ENCODE assay signal across 28 cellular contexts in the genomic region with DNA sequence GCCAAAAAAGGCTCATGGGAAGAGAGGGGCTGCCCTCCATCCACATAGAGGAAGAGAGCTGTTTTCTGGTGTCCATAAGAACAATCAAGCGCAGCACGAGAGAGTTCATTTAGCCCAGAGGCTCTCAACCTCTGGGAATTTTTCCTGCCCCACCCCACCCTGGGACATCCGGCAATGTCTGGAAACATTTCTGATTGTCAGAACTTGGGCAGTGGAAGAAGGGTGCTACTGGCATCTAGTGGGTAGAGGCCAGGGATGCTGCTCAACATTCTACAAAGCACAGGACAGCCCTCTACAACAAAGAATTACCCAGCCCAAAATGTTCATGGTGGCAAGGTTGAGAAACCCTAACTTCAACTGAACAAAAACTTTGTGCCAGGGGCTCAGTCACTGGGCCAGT.
DNase-seq lines count a peak whose midpoint lies in the region; ATAC-seq and TF ChIP-seq lines count a peak whose summit lies in the region.
"Had no signal": no experiment of that assay in that cellular context is flagged by ENCODE, and none has a peak within 500 bp of the region (broad histone marks: within the 10 kb centered on the region; RNA-seq: fewer than 3 reads in every experiment).

No MANE protein-coding gene starts in this region.

- no peak for TF ChIP-seq EP300 in upper lobe of left lung (IDR thresholded peaks at IDR 0.05)

- no peaks in the 10 kb centered on the region for H4K20me1 ChIP-seq in mammary epithelial cell (ENCODE audit: insufficient read depth, low read length)

- CTCF ChIA-PET in MCF 10A (lab: Yijun Ruan, JAX) = no interaction called here
- CTCF ChIA-PET in mammary epithelial cell (lab: Charles Lee; ENCODE audit: low non-redundant PET) = no interaction called here

- H3K4me3 ChIP-seq in mammary epithelial cell (replicated peaks in 1 of 3; ENCODE audit: insufficient read depth in 1 of 3, low read depth in 2 of 3, low read length in 3 of 3) (no peak overlapping the region), upper lobe of left lung (no peak overlapping the region), HAP-1 (no peak overlapping the region)
- H3K4me3 ChIP-seq: skin epidermis had no signal

- H3K27me3 Mint-ChIP-seq in MCF 10A (ENCODE audit: insufficient read depth, unreplicated experiment) = peaks cover 50% of the 10 kb centered on the region
- peaks cover 20% of the 10 kb centered on the region for H3K27me3 Mint-ChIP-seq in T-helper 2 cell treated with Interferon-gamma antibody and Interleukin-4, amounts not matched to agents 5 μg/mL and 100 μg/mL, for 36 hours (ENCODE audit: low read depth)

- no peak overlapping the region for H3K27ac Mint-ChIP-seq in MCF 10A (ENCODE audit: low read depth, unreplicated experiment)
- no peak overlapping the region for H3K27ac Mint-ChIP-seq in T-helper 2 cell treated with Interferon-gamma antibody and Interleukin-4, amounts not matched to agents 5 μg/mL and 100 μg/mL, for 36 hours
- H3K27ac Mint-ChIP-seq: HFFc6; natural killer cell treated with Interleukin-12 subunit alpha and Interleukin-12 subunit beta and Interleukin-15 and Interleukin-18, amount 100 ng/mL, for 72 hours; stimulated activated naive CD8-positive, alpha-beta T cell treated with anti-CD3 and anti-CD28 coated beads, Interleukin-15, amount 100 ng/mL, for 72 hours had no signal

- no peaks in the 10 kb centered on the region for H3K36me3 Mint-ChIP-seq in MCF 10A (ENCODE audit: insufficient read depth, unreplicated experiment)
- no peaks in the 10 kb centered on the region for H3K36me3 Mint-ChIP-seq in T-helper 2 cell treated with Interferon-gamma antibody and Interleukin-4, amounts not matched to agents 5 μg/mL and 100 μg/mL, for 36 hours (ENCODE audit: low read depth)
- H3K36me3 Mint-ChIP-seq: natural killer cell treated with Interleukin-12 subunit alpha and Interleukin-12 subunit beta and Interleukin-15 and Interleukin-18, amount 100 ng/mL, for 72 hours had no signal

- DNase-seq in MCF 10A (ENCODE audit: unreplicated experiment) = peak; percentile 43
- DNase-seq in mammary epithelial cell = no peak
- peak; percentile 55 for DNase-seq in SK-MEL-5 (ENCODE audit: low read depth, low spot score)
- peak; percentile 17 for DNase-seq in foreskin melanocyte
- DNase-seq in upper lobe of left lung = no peak
- no peak for DNase-seq in HAP-1 (ENCODE audit: low spot score in 2 of 2)
- no peak for DNase-seq in NCI-H1436 treated with DMSO at 0.1 percent for 48 hours (lab: John Stamatoyannopoulos, UW)
- DNase-seq in T-helper 2 cell treated with Interferon-gamma antibody and Interleukin-4, amounts not matched to agents 5 μg/mL and 100 μg/mL, for 36 hours (ENCODE audit: low spot score) = no peak
- DNase-seq: 8988T; activated CD4-positive, alpha-beta T cell treated with anti-CD3 and anti-CD28 coated beads, Interleukin-2, amount 50 U/mL, for 48 hours; activated gamma-delta T cell treated with Interleukin-2 at 50 U/mL for 16 hours; amniotic stem cell; C1 segment of cervical spinal cord; DMS153; effector memory CD4-positive, alpha-beta T cell; HFFc6; hippocampal formation; KBM-7; NCI-H2029 treated with DMSO at 0.1 percent for 48 hours; NCI-H446 treated with DMSO at 0.1 percent for 48 hours; SHP77 treated with DMSO at 0.1 percent for 48 hours; stimulated activated CD4-positive, alpha-beta T cell treated with anti-CD3 and anti-CD28 coated beads, Interleukin-4, amount 100 ng/mL, for 1 hour; stimulated activated naive CD8-positive, alpha-beta T cell treated with anti-CD3 and anti-CD28 coated beads, Interleukin-15, amount 100 ng/mL, for 72 hours; T-helper 2 cell; trophoblast cell; WERI-Rb-1 had no signal

- H3K27me3 ChIP-seq in mammary epithelial cell (ENCODE audit: insufficient read depth, low read length) (no peaks in the 10 kb centered on the region), upper lobe of left lung (no peaks in the 10 kb centered on the region), HAP-1 (ENCODE audit: low read depth) (peaks cover 66% of the 10 kb centered on the region)

- H3K36me3 ChIP-seq in mammary epithelial cell (ENCODE audit: insufficient read depth, low read length) (no peaks in the 10 kb centered on the region), upper lobe of left lung (no peaks in the 10 kb centered on the region), HAP-1 (replicated peaks) (no peaks in the 10 kb centered on the region)
- H3K36me3 ChIP-seq: WERI-Rb-1 had no signal

- BruUV-seq in MCF 10A (replicated peaks; lab: Mats Ljungman, UMichigan) (no TSS peak), mammary epithelial cell (replicated peaks; lab: Mats Ljungman, UMichigan) (no TSS peak)

- dilution Hi-C loops in mammary epithelial cell (cut with HindIII; ENCODE audit: low sequenced_read_pairs) = no loop called here

- in situ Hi-C loops in mammary epithelial cell (cut with MboI; ENCODE audit: low sequenced_read_pairs in 2 of 2) (no loop called here), SK-MEL-5 (cut with HindIII; ENCODE audit: low pct_unique_long_range_greater_than_20kb, low sequenced_read_pairs) (no loop called here), HAP-1 (cut with MboI; ENCODE audit: low sequenced_read_pairs) (no loop called here)

- no peaks in the 10 kb centered on the region for H3K9me3 Mint-ChIP-seq in MCF 10A (ENCODE audit: unreplicated experiment)
- no peaks in the 10 kb centered on the region for H3K9me3 Mint-ChIP-seq in T-helper 2 cell treated with Interferon-gamma antibody and Interleukin-4, amounts not matched to agents 5 μg/mL and 100 μg/mL, for 36 hours
- H3K9me3 Mint-ChIP-seq: HFFc6; natural killer cell treated with Interleukin-12 subunit alpha and Interleukin-12 subunit beta and Interleukin-15 and Interleukin-18, amount 100 ng/mL, for 72 hours; stimulated activated naive CD8-positive, alpha-beta T cell treated with anti-CD3 and anti-CD28 coated beads, Interleukin-15, amount 100 ng/mL, for 72 hours had no signal

- H3K9ac ChIP-seq in mammary epithelial cell (ENCODE audit: insufficient read depth, low read length) = no peak overlapping the region

- intact Hi-C loops in MCF 10A (cut with micrococcal nuclease) = loop anchor here (5.0 kb wide), 1 partner anchor 325 kb away; no protein-coding TSS in a partner anchor
- intact Hi-C loops in mammary epithelial cell (cut with micrococcal nuclease) = no loop called here

- POLR2A ChIA-PET in MCF 10A (lab: Yijun Ruan, JAX) = interaction anchor here (0.7 to 0.8 kb wide), 2 partner anchors 8 to 649 kb away, joined by 3 to 4 read pairs; no protein-coding TSS in a partner anchor

- no peak overlapping the region for H2AFZ ChIP-seq in mammary epithelial cell (ENCODE audit: low read depth, low read length)

- no peak overlapping the region for H3K27ac ChIP-seq in mammary epithelial cell (ENCODE audit: insufficient read depth, low read depth, low read length)
- no peak overlapping the region for H3K27ac ChIP-seq in upper lobe of left lung
- H3K27ac ChIP-seq: skin epidermis, WERI-Rb-1 had no signal

- no peak overlapping the region for H3K4me3 Mint-ChIP-seq in MCF 10A (ENCODE audit: unreplicated experiment)
- no peak overlapping the region for H3K4me3 Mint-ChIP-seq in T-helper 2 cell treated with Interferon-gamma antibody and Interleukin-4, amounts not matched to agents 5 μg/mL and 100 μg/mL, for 36 hours
- H3K4me3 Mint-ChIP-seq: HFFc6; natural killer cell treated with Interleukin-12 subunit alpha and Interleukin-12 subunit beta and Interleukin-15 and Interleukin-18, amount 100 ng/mL, for 72 hours; stimulated activated naive CD8-positive, alpha-beta T cell treated with anti-CD3 and anti-CD28 coated beads, Interleukin-15, amount 100 ng/mL, for 72 hours had no signal

- H3K9me3 ChIP-seq in mammary epithelial cell (replicated peaks; ENCODE audit: insufficient read depth, low read length) = no peaks in the 10 kb centered on the region
- no peaks in the 10 kb centered on the region for H3K9me3 ChIP-seq in upper lobe of left lung
- H3K9me3 ChIP-seq in HAP-1 = no peaks in the 10 kb centered on the region

- no peaks in the 10 kb centered on the region for H3K79me2 ChIP-seq in mammary epithelial cell (ENCODE audit: insufficient read depth, low read length)

- TF ChIP-seq CTCF in MCF 10A (IDR thresholded peaks at IDR 0.05; ENCODE audit: unreplicated experiment) (peak; percentile 22), mammary epithelial cell (conservative IDR thresholded peaks at IDR 0.05 in 1 of 2, IDR thresholded peaks at IDR 0.05 in 1 of 2; ENCODE audit: extremely low read depth in 1 of 2, insufficient read depth in 1 of 2, low read depth in 1 of 2, low read length in 2 of 2) (peak in 1 of 2 donors; percentile 10), upper lobe of left lung (IDR thresholded peaks at IDR 0.05) (peak in 5 of 6 experiments; percentile 19 to 44 (median 27))

- no peak for ATAC-seq in upper lobe of left lung (ENCODE audit: low FRiP score in 2 of 2)
- ATAC-seq: natural killer cell treated with Interleukin-12 subunit alpha and Interleukin-12 subunit beta and Interleukin-15 and Interleukin-18, amount 100 ng/mL, for 72 hours; stimulated activated naive CD8-positive, alpha-beta T cell treated with anti-CD3 and anti-CD28 coated beads, Interleukin-15, amount 100 ng/mL, for 72 hours had no signal

- no peak overlapping the region for H3K4me2 ChIP-seq in mammary epithelial cell (ENCODE audit: insufficient read depth, low read depth, low read length)

- H3K4me1 Mint-ChIP-seq in MCF 10A (ENCODE audit: insufficient read depth, unreplicated experiment) = no peaks in the 10 kb centered on the region
- no peaks in the 10 kb centered on the region for H3K4me1 Mint-ChIP-seq in T-helper 2 cell treated with Interferon-gamma antibody and Interleukin-4, amounts not matched to agents 5 μg/mL and 100 μg/mL, for 36 hours (ENCODE audit: low read depth)
- H3K4me1 Mint-ChIP-seq: stimulated activated naive CD8-positive, alpha-beta T cell treated with anti-CD3 and anti-CD28 coated beads, Interleukin-15, amount 100 ng/mL, for 72 hours had no signal

- whole genome bisulfite sequencing in mammary epithelial cell (ENCODE audit: low coverage, missing lambda C conversion rate) = 90% methylated on average over 3 of the region's 3 CpGs
- WGBS in upper lobe of left lung, 2 donors = 62 to 67% methylated on average over 3 of the region's 3 CpGs

- peaks cover 7% of the 10 kb centered on the region for H3K4me1 ChIP-seq in mammary epithelial cell (ENCODE audit: insufficient read depth, low read length)
- H3K4me1 ChIP-seq in upper lobe of left lung = peaks cover 0 to 5% (median 0%) of the 10 kb centered on the region in 4 donors
- no peaks in the 10 kb centered on the region for H3K4me1 ChIP-seq in HAP-1

- TF ChIP-seq POLR2A in upper lobe of left lung (IDR thresholded peaks at IDR 0.05) = no peak

Comparison
In these comparisons a context has a peak if more than half of its experiments do, and no peak if none do; other contexts are left out.
1. DNase-seq: peak in MCF 10A (single experiment), SK-MEL-5 (single experiment) and foreskin melanocyte (single experiment); none in mammary epithelial cell (single experiment), upper lobe of left lung (0 of 2), HAP-1 (0 of 2), NCI-H1436 treated with DMSO at 0.1 percent for 48 hours (single experiment) and T-helper 2 cell treated with Interferon-gamma antibody and Interleukin-4, amounts not matched to agents 5 μg/mL and 100 μg/mL, for 36 hours (single experiment).